26 cellular contexts compared by ENCODE assay signal in genomic region chr7:132406039-132406438, GRCh38.
"Had no signal": no experiment of that assay in that cellular context is flagged by ENCODE, and none has a peak within 500 bp of the region (broad histone marks: within the 10 kb centered on the region; RNA-seq: fewer than 3 reads in every experiment).

No MANE protein-coding gene starts in this region.

- H3K36me3 Mint-ChIP-seq: activated CD8-positive, alpha-beta memory T cell treated with anti-CD3 and anti-CD28 coated beads, Interleukin-2, amount 10 ng/mL, durations not matched to agents 7 days and 5 days; mesothelial cell of epicardium; stimulated activated memory B cell treated with anti-CD40 and anti-IgM and Interleukin-4, amounts not matched to agents 10 μg/mL and 1 μg/mL and 100 μg/mL, for 72 hours had no signal

- H3K4me1 Mint-ChIP-seq: activated B cell treated with CpG ODN at 0.5 μM for 24 hours; activated CD4-positive, alpha-beta memory T cell treated with anti-CD3 and anti-CD28 coated beads, Interleukin-2, amount 10 ng/mL, durations not matched to agents 7 days and 5 days; activated CD8-positive, alpha-beta memory T cell treated with anti-CD3 and anti-CD28 coated beads, Interleukin-2, amount 10 ng/mL, durations not matched to agents 7 days and 5 days; activated T-helper 17 cell treated with anti-CD3 and anti-CD28 coated beads, Interleukin-2, amount 50 U/mL, for 72 hours; stimulated activated memory B cell treated with anti-CD40 and anti-IgM and Interleukin-4, amounts not matched to agents 10 μg/mL and 1 μg/mL and 100 μg/mL, for 72 hours had no signal

- H3K4me3 ChIP-seq: breast epithelium, gastroesophageal sphincter, heart left ventricle, right lobe of liver, thoracic aorta, upper lobe of left lung had no signal

- H3K27ac ChIP-seq: breast epithelium, gastroesophageal sphincter, heart left ventricle, neutrophil, parathyroid adenoma, right lobe of liver, thoracic aorta, upper lobe of left lung had no signal

- H3K9ac ChIP-seq: parathyroid adenoma had no signal

- H3K4me1 ChIP-seq: parathyroid adenoma had no signal

- H3K27me3 Mint-ChIP-seq: activated B cell treated with CpG ODN at 0.5 μM for 24 hours; activated T-helper 17 cell treated with anti-CD3 and anti-CD28 coated beads, Interleukin-2, amount 50 U/mL, for 72 hours; natural killer cell treated with Interleukin-12 subunit alpha and Interleukin-12 subunit beta and Interleukin-15 and Interleukin-18, amount 100 ng/mL, for 72 hours; stimulated activated memory B cell treated with anti-CD40 and anti-IgM and Interleukin-4, amounts not matched to agents 10 μg/mL and 1 μg/mL and 100 μg/mL, for 72 hours had no signal

- H3K79me2 ChIP-seq: parathyroid adenoma had no signal

- ATAC-seq: activated CD8-positive, alpha-beta memory T cell treated with anti-CD3 and anti-CD28 coated beads, Interleukin-2, amount 10 ng/mL, durations not matched to agents 7 days and 5 days; activated T-helper 17 cell treated with anti-CD3 and anti-CD28 coated beads, Interleukin-2, amount 50 U/mL, for 72 hours; gastroesophageal sphincter; heart left ventricle; left lobe of liver; natural killer cell treated with Interleukin-12 subunit alpha and Interleukin-12 subunit beta and Interleukin-15 and Interleukin-18, amount 100 ng/mL, for 72 hours; right lobe of liver; stimulated activated memory B cell treated with anti-CD40 and anti-IgM and Interleukin-4, amounts not matched to agents 10 μg/mL and 1 μg/mL and 100 μg/mL, for 72 hours had no signal

- DNase-seq: activated B cell treated with CpG ODN at 0.5 μM for 24 hours; activated CD4-positive, alpha-beta memory T cell treated with anti-CD3 and anti-CD28 coated beads, Interleukin-2, amount 10 ng/mL, durations not matched to agents 7 days and 5 days; activated CD4-positive, alpha-beta T cell treated with anti-CD3 and anti-CD28 coated beads for 4 hours; activated CD8-positive, alpha-beta memory T cell treated with anti-CD3 and anti-CD28 coated beads, Interleukin-2, amount 10 ng/mL, durations not matched to agents 7 days and 5 days; activated naive CD4-positive, alpha-beta T cell treated with Interleukin-2 at 50 U/mL for 16 hours; activated naive CD8-positive, alpha-beta T cell treated with anti-CD3 and anti-CD28 coated beads, Interleukin-2, amount 10 ng/mL, durations not matched to agents 7 days and 5 days; cerebellar nuclear complex; effector CD8-positive, alpha-beta T cell; heart left ventricle; kidney; right lobe of liver; small intestine; stimulated activated CD4-positive, alpha-beta T cell treated with anti-CD3 and anti-CD28 coated beads, Interleukin-4, amount 100 ng/mL, for 1 hour; SW 1271; T-helper 2 cell; upper lobe of left lung had no signal

- H3K27me3 ChIP-seq: heart left ventricle, neutrophil, right lobe of liver, upper lobe of left lung had no signal

- H2AFZ ChIP-seq: parathyroid adenoma had no signal

- H3K9me3 Mint-ChIP-seq: activated B cell treated with CpG ODN at 0.5 μM for 24 hours; activated T-helper 17 cell treated with anti-CD3 and anti-CD28 coated beads, Interleukin-2, amount 50 U/mL, for 72 hours; natural killer cell treated with Interleukin-12 subunit alpha and Interleukin-12 subunit beta and Interleukin-15 and Interleukin-18, amount 100 ng/mL, for 72 hours had no signal

- H3K9me3 ChIP-seq: breast epithelium, gastroesophageal sphincter, heart left ventricle, neutrophil, right lobe of liver, thoracic aorta, upper lobe of left lung had no signal

- H3K36me3 ChIP-seq: breast epithelium, gastroesophageal sphincter, heart left ventricle, neutrophil, right lobe of liver, thoracic aorta, upper lobe of left lung had no signal

- H3K27ac Mint-ChIP-seq: activated B cell treated with CpG ODN at 0.5 μM for 24 hours; activated CD4-positive, alpha-beta memory T cell treated with anti-CD3 and anti-CD28 coated beads, Interleukin-2, amount 10 ng/mL, durations not matched to agents 7 days and 5 days; activated CD8-positive, alpha-beta memory T cell treated with anti-CD3 and anti-CD28 coated beads, Interleukin-2, amount 10 ng/mL, durations not matched to agents 7 days and 5 days; activated naive CD8-positive, alpha-beta T cell treated with anti-CD3 and anti-CD28 coated beads, Interleukin-2, amount 10 ng/mL, durations not matched to agents 7 days and 5 days; activated T-helper 17 cell treated with anti-CD3 and anti-CD28 coated beads, Interleukin-2, amount 50 U/mL, for 72 hours; mesothelial cell of epicardium; natural killer cell treated with Interleukin-12 subunit alpha and Interleukin-12 subunit beta and Interleukin-15 and Interleukin-18, amount 100 ng/mL, for 72 hours; stimulated activated memory B cell treated with anti-CD40 and anti-IgM and Interleukin-4, amounts not matched to agents 10 μg/mL and 1 μg/mL and 100 μg/mL, for 72 hours had no signal

- H3K4me3 Mint-ChIP-seq: activated B cell treated with CpG ODN at 0.5 μM for 24 hours; activated CD4-positive, alpha-beta memory T cell treated with anti-CD3 and anti-CD28 coated beads, Interleukin-2, amount 10 ng/mL, durations not matched to agents 7 days and 5 days; activated CD8-positive, alpha-beta memory T cell treated with anti-CD3 and anti-CD28 coated beads, Interleukin-2, amount 10 ng/mL, durations not matched to agents 7 days and 5 days; activated naive CD8-positive, alpha-beta T cell treated with anti-CD3 and anti-CD28 coated beads, Interleukin-2, amount 10 ng/mL, durations not matched to agents 7 days and 5 days; activated T-helper 17 cell treated with anti-CD3 and anti-CD28 coated beads, Interleukin-2, amount 50 U/mL, for 72 hours; mesothelial cell of epicardium; natural killer cell treated with Interleukin-12 subunit alpha and Interleukin-12 subunit beta and Interleukin-15 and Interleukin-18, amount 100 ng/mL, for 72 hours; stimulated activated memory B cell treated with anti-CD40 and anti-IgM and Interleukin-4, amounts not matched to agents 10 μg/mL and 1 μg/mL and 100 μg/mL, for 72 hours had no signal
